13 cellular contexts compared by ENCODE assay signal in genomic region chr13:91369432-91369831, GRCh38. TPM values are rescaled to one million over a fixed set of nuclear protein-coding genes. Genes with fewer than 3 reads are reported as not detected.
DNase-seq lines count a peak whose midpoint lies in the region; ATAC-seq and TF ChIP-seq lines count a peak whose summit lies in the region.
"Had no signal": no experiment of that assay in that cellular context is flagged by ENCODE, and none has a peak within 500 bp of the region (broad histone marks: within the 10 kb centered on the region; RNA-seq: fewer than 3 reads in every experiment).

No MANE protein-coding gene starts in this region.

- H3K4me1 Mint-ChIP-seq in activated naive CD8-positive, alpha-beta T cell treated with anti-CD3 and anti-CD28 coated beads for 36 hours, result peaks cover 20% of the 10 kb centered on the region

- H3K4me3 Mint-ChIP-seq in activated naive CD8-positive, alpha-beta T cell treated with anti-CD3 and anti-CD28 coated beads for 36 hours, result no peak overlapping the region

- no peaks in the 10 kb centered on the region for H3K9me3 Mint-ChIP-seq in activated naive CD8-positive, alpha-beta T cell treated with anti-CD3 and anti-CD28 coated beads for 36 hours

- peaks cover 2% of the 10 kb centered on the region for H3K27me3 Mint-ChIP-seq in activated naive CD8-positive, alpha-beta T cell treated with anti-CD3 and anti-CD28 coated beads for 36 hours
- H3K27me3 Mint-ChIP-seq: progenitor cell of endocrine pancreas had no signal

- DNase-seq in activated CD4-positive, alpha-beta T cell treated with anti-CD3 and anti-CD28 coated beads for 48 hours, result peak; percentile 62
- DNase-seq in activated CD4-positive, alpha-beta T cell treated with anti-CD3 and anti-CD28 coated beads for 1 hour, result no peak
- peak; percentile 28 for DNase-seq in activated naive CD8-positive, alpha-beta T cell treated with anti-CD3 and anti-CD28 coated beads for 36 hours
- peak; percentile 52 for DNase-seq in retinal pigment epithelial cell (ENCODE audit: low read depth)
- DNase-seq in GM10266 (ENCODE audit: extremely low spot score), result no peak
- no peak for DNase-seq in upper lobe of right lung
- no peak for DNase-seq in substantia nigra (lab: John Stamatoyannopoulos, UW)
- DNase-seq: gastrocnemius medialis, Kasumi-1, NCI-H446, SW 1271 had no signal

- H3K36me3 ChIP-seq in upper lobe of right lung, result no peaks in the 10 kb centered on the region
- H3K36me3 ChIP-seq: gastrocnemius medialis had no signal

- H3K4me3 ChIP-seq in retinal pigment epithelial cell (ENCODE audit: low read length) (no peak overlapping the region), upper lobe of right lung (no peak overlapping the region)
- H3K4me3 ChIP-seq: gastrocnemius medialis had no signal

- no peaks in the 10 kb centered on the region for H3K27me3 ChIP-seq in upper lobe of right lung
- H3K27me3 ChIP-seq: gastrocnemius medialis had no signal

- H3K27ac Mint-ChIP-seq in activated naive CD8-positive, alpha-beta T cell treated with anti-CD3 and anti-CD28 coated beads for 36 hours, result peak overlapping the region; percentile 7
- H3K27ac Mint-ChIP-seq: progenitor cell of endocrine pancreas had no signal

- H3K27ac ChIP-seq in upper lobe of right lung (no peak overlapping the region), substantia nigra (ENCODE audit: low read depth, low read length, poor library complexity, severe bottlenecking) (no peak overlapping the region)
- H3K27ac ChIP-seq: gastrocnemius medialis had no signal

- H3K4me1 ChIP-seq in upper lobe of right lung, result no peaks in the 10 kb centered on the region
- H3K4me1 ChIP-seq: gastrocnemius medialis had no signal

- TF ChIP-seq CTCF in retinal pigment epithelial cell (conservative IDR thresholded peaks at IDR 0.05; ENCODE audit: low read depth, low read length), result no peak
- no peak for TF ChIP-seq CTCF in GM10266 (IDR thresholded peaks at IDR 0.05; ENCODE audit: control insufficient read depth, insufficient read depth, low read depth, missing control alignments)
- TF ChIP-seq CTCF in upper lobe of right lung (IDR thresholded peaks at IDR 0.05), result no peak

- peaks cover 8% of the 10 kb centered on the region for H3K36me3 Mint-ChIP-seq in activated naive CD8-positive, alpha-beta T cell treated with anti-CD3 and anti-CD28 coated beads for 36 hours

- H3K9me3 ChIP-seq in upper lobe of right lung, result no peaks in the 10 kb centered on the region
- H3K9me3 ChIP-seq: gastrocnemius medialis had no signal

- intact Hi-C loops in upper lobe of right lung (cut with DNase I), result no loop called here

- peak; percentile 47 for ATAC-seq in HG03039 (IDR thresholded peaks at IDR 0.05; ENCODE audit: unreplicated experiment)
- ATAC-seq in upper lobe of right lung, result no peak
- ATAC-seq: gastrocnemius medialis had no signal

RNA-seq across cellular contexts. Expression of gene MIR17HG, which starts 21.9 kb away (rescaled TPM):
- 10 to 100 TPM; 26.4 to 30.0 TPM for total RNA-seq in activated naive CD8-positive, alpha-beta T cell treated with anti-CD3 and anti-CD28 coated beads for 36 hours
- 3.3 TPM for total RNA-seq in upper lobe of right lung

RNA-seq across cellular contexts. Expression of gene GPC5, which starts 29.0 kb away (rescaled TPM):
- under 1 TPM in 1 of 2 experiments, not detected in 1; 0.23 TPM for total RNA-seq in activated naive CD8-positive, alpha-beta T cell treated with anti-CD3 and anti-CD28 coated beads for 36 hours
- 8.1 TPM for total RNA-seq in upper lobe of right lung
- total RNA-seq: gastrocnemius medialis had no signal

Comparison
In these comparisons a context has a peak if more than half of its experiments do, and no peak if none do; other contexts are left out.
1. DNase-seq: peak in activated CD4-positive, alpha-beta T cell treated with anti-CD3 and anti-CD28 coated beads for 48 hours (single experiment), activated naive CD8-positive, alpha-beta T cell treated with anti-CD3 and anti-CD28 coated beads for 36 hours (single experiment) and retinal pigment epithelial cell (single experiment); none in activated CD4-positive, alpha-beta T cell treated with anti-CD3 and anti-CD28 coated beads for 1 hour (single experiment), GM10266 (single experiment), upper lobe of right lung (single experiment) and substantia nigra (0 of 49).